1 cellular context compared by ENCODE assay signal in the genomic region with DNA sequence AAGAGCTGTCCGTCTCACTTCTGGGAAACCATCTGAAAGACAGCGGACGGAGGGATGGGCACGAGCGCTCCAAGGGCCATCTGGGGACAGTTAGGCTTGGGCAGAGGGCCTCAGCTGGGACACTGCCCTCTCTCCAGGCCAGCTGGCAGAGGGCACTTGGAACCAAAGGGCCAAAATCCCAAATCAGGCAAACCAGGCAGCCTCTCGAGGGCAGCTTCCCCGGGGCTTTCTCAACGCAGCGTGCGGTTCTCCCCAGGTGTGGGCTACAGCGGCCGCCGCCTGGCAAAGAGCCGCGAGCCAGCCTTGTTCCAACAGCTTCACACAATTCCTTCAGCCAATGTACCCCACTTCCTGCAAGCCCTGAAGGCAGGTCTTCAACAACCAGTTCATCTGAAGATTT.
TF ChIP-seq lines count a peak whose summit lies in the region.

No MANE protein-coding gene starts in this region.

TF ChIP-seq in HepG2, 621 proteins besides CTCF, POLR2A, EP300 and RAD21 (continued from another document):
- TF ChIP-seq, protein P1, sequence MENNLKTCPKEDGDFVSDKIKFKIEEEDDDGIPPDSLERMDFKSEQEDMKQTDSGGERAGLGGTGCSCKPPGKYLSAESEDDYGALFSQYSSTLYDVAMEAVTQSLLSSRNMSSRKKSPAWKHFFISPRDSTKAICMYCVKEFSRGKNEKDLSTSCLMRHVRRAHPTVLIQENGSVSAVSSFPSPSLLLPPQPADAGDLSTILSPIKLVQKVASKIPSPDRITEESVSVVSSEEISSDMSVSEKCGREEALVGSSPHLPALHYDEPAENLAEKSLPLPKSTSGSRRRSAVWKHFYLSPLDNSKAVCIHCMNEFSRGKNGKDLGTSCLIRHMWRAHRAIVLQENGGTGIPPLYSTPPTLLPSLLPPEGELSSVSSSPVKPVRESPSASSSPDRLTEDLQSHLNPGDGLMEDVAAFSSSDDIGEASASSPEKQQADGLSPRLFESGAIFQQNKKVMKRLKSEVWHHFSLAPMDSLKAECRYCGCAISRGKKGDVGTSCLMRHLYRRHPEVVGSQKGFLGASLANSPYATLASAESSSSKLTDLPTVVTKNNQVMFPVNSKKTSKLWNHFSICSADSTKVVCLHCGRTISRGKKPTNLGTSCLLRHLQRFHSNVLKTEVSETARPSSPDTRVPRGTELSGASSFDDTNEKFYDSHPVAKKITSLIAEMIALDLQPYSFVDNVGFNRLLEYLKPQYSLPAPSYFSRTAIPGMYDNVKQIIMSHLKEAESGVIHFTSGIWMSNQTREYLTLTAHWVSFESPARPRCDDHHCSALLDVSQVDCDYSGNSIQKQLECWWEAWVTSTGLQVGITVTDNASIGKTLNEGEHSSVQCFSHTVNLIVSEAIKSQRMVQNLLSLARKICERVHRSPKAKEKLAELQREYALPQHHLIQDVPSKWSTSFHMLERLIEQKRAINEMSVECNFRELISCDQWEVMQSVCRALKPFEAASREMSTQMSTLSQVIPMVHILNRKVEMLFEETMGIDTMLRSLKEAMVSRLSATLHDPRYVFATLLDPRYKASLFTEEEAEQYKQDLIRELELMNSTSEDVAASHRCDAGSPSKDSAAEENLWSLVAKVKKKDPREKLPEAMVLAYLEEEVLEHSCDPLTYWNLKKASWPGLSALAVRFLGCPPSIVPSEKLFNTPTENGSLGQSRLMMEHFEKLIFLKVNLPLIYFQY (CRISPR knock-in tag; IDR thresholded peaks at IDR 0.05; ENCODE audit: borderline replicate concordance) = no peak
- TF ChIP-seq, protein P2, sequence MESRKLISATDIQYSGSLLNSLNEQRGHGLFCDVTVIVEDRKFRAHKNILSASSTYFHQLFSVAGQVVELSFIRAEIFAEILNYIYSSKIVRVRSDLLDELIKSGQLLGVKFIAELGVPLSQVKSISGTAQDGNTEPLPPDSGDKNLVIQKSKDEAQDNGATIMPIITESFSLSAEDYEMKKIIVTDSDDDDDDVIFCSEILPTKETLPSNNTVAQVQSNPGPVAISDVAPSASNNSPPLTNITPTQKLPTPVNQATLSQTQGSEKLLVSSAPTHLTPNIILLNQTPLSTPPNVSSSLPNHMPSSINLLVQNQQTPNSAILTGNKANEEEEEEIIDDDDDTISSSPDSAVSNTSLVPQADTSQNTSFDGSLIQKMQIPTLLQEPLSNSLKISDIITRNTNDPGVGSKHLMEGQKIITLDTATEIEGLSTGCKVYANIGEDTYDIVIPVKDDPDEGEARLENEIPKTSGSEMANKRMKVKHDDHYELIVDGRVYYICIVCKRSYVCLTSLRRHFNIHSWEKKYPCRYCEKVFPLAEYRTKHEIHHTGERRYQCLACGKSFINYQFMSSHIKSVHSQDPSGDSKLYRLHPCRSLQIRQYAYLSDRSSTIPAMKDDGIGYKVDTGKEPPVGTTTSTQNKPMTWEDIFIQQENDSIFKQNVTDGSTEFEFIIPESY (CRISPR knock-in tag; IDR thresholded peaks at IDR 0.05) = peak; percentile 73
- TF ChIP-seq NKX3-1 (CRISPR knock-in tag; IDR thresholded peaks at IDR 0.05) (no peak), HOXA3 (CRISPR knock-in tag; IDR thresholded peaks at IDR 0.05) (0 out of 2 replicates have a peak, but pooled peaks have one; percentile 2)
TF ChIP-seq in HepG2: peak in this region for 2.
